Comparison of ENCODE assay signal across 20 cellular contexts in the genomic region with DNA sequence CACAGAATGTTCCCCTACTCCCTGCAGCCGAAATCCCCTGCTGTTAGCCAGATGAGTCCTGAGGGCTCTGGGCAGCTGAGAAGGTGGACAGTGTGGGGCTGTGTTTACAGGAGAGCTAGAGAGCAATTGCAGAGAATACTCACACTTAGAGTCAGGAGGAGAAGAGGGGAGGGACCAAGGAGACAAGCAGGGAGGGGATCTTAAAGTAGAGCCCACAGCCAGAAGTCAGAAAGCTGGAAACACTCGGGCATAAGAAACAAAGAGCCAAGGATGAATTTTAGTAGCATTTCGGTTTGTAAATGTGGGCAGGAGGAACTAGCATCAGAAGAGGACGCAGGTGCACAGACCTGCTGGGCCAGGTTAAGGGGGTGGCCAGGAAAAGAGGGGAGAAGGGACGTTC.
DNase-seq lines count a peak whose midpoint lies in the region; ATAC-seq and TF ChIP-seq lines count a peak whose summit lies in the region.
"Had no signal": no experiment of that assay in that cellular context is flagged by ENCODE, and none has a peak within 500 bp of the region (broad histone marks: within the 10 kb centered on the region; RNA-seq: fewer than 3 reads in every experiment).

No MANE protein-coding gene starts in this region.

- H3K4me3 Mint-ChIP-seq in osteocyte (ENCODE audit: unreplicated experiment): no peak overlapping the region
- H3K4me3 Mint-ChIP-seq: B cell; CD4-positive, alpha-beta T cell; CD8-positive, alpha-beta T cell had no signal

- no peaks in the 10 kb centered on the region for H3K4me1 ChIP-seq in esophagus muscularis mucosa
- H3K4me1 ChIP-seq: Caco-2 had no signal

- no peak for TF ChIP-seq CTCF in esophagus muscularis mucosa (IDR thresholded peaks at IDR 0.05)
- TF ChIP-seq CTCF in osteocyte (IDR thresholded peaks at IDR 0.05): no peak

- DNase-seq in NCI-H345 (lab: John Stamatoyannopoulos, UW) (peak; percentile 46), NCI-H345 treated with DMSO at 0.1 percent for 48 hours (lab: John Stamatoyannopoulos, UW; ENCODE audit: unreplicated experiment) (no peak), esophagus muscularis mucosa (ENCODE audit: extremely low spot score) (peak; percentile 62), mucosa of gallbladder (ENCODE audit: low spot score) (peak; percentile 3), osteocyte (ENCODE audit: extremely low spot score, unreplicated experiment) (peak; percentile 44), RKO (ENCODE audit: low spot score) (no peak)
- DNase-seq: AML-193; Caco-2; Calu3; CD4-positive, alpha-beta T cell; CD8-positive, alpha-beta T cell; DMS79 treated with DMSO at 0.1 percent for 48 hours; GF-D8 had no signal

- ATAC-seq in HG03139 (IDR thresholded peaks at IDR 0.05; ENCODE audit: unreplicated experiment) (no peak), GM21381 (IDR thresholded peaks at IDR 0.05; ENCODE audit: unreplicated experiment) (no peak)
- ATAC-seq: A549; CD8-positive, alpha-beta T cell had no signal

- no peak for TF ChIP-seq EP300 in esophagus muscularis mucosa (IDR thresholded peaks at IDR 0.05)

- intact Hi-C loops in esophagus muscularis mucosa (cut with DNase I): no loop called here

- no peaks in the 10 kb centered on the region for H3K9me3 Mint-ChIP-seq in osteocyte (ENCODE audit: unreplicated experiment)
- H3K9me3 Mint-ChIP-seq: CD4-positive, alpha-beta T cell; CD8-positive, alpha-beta T cell had no signal

- peaks cover 5% of the 10 kb centered on the region for H3K4me1 Mint-ChIP-seq in osteocyte (ENCODE audit: unreplicated experiment)
- H3K4me1 Mint-ChIP-seq: B cell had no signal

- H3K27me3 Mint-ChIP-seq in osteocyte (ENCODE audit: unreplicated experiment): peaks cover 8% of the 10 kb centered on the region
- H3K27me3 Mint-ChIP-seq: CD4-positive, alpha-beta T cell had no signal

- H3K36me3 Mint-ChIP-seq in osteocyte (ENCODE audit: unreplicated experiment): no peaks in the 10 kb centered on the region
- H3K36me3 Mint-ChIP-seq: CD8-positive, alpha-beta T cell had no signal

- no peak overlapping the region for H3K27ac Mint-ChIP-seq in osteocyte (ENCODE audit: unreplicated experiment)
- H3K27ac Mint-ChIP-seq: B cell; CD4-positive, alpha-beta T cell; CD8-positive, alpha-beta T cell had no signal

- H3K4me3 ChIP-seq in esophagus muscularis mucosa: no peak overlapping the region
- H3K4me3 ChIP-seq: A549; BLaER1 treated with 17β-estradiol and CSF1 and Interleukin-3, amounts not matched to agents 10 nM and 100 nM had no signal

- no peaks in the 10 kb centered on the region for H3K36me3 ChIP-seq in esophagus muscularis mucosa
- H3K36me3 ChIP-seq: BLaER1 treated with 17β-estradiol and CSF1 and Interleukin-3, amounts not matched to agents 10 nM and 100 nM had no signal

- TF ChIP-seq POLR2A in esophagus muscularis mucosa (IDR thresholded peaks at IDR 0.05; ENCODE audit: low read depth): no peak

- peaks cover 0 to 75% (median 0%) of the 10 kb centered on the region in 4 donors for H3K27me3 ChIP-seq in esophagus muscularis mucosa
- H3K27me3 ChIP-seq: BLaER1 treated with 17β-estradiol and CSF1 and Interleukin-3, amounts not matched to agents 10 nM and 100 nM had no signal

- no peaks in the 10 kb centered on the region for H3K9me3 ChIP-seq in esophagus muscularis mucosa
- H3K9me3 ChIP-seq: Caco-2 had no signal

- 77% methylated on average over 5 of the region's 5 CpGs for WGBS in esophagus muscularis mucosa

- H3K27ac ChIP-seq in esophagus muscularis mucosa (replicated peaks in 1 of 4): no peak overlapping the region
- H3K27ac ChIP-seq: 22Rv1; BLaER1 treated with 17β-estradiol and CSF1 and Interleukin-3, amounts not matched to agents 10 nM and 100 nM; C4-2B had no signal

Comparison
In these comparisons a context has a peak if more than half of its experiments do, and no peak if none do; other contexts are left out.
1. DNase-seq: peak in NCI-H345 (single experiment), esophagus muscularis mucosa (single experiment), mucosa of gallbladder (single experiment) and osteocyte (single experiment); none in NCI-H345 treated with DMSO at 0.1 percent for 48 hours (single experiment) and RKO (single experiment).